Comparison of ENCODE assay signal across 1 cellular context in the genomic region with DNA sequence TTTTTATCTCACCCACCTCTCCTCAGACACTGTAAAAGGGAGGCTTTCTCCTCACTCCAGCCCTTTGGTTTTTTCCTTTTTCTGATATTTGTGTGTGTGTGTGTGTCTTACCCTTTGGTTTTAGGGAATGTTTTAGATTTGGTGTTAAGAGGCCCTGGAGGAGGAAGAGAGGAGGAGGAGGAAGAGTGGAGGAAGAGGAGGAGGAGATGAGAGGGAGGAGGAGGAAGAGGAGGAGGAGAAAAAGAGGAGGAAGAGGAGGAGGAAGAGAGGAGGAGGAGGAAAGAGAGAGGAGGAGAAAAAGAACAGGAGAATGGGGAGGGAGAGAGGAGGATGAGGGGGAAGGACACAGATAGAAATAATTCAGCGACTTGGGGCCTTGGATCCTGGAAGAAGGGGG.
TF ChIP-seq lines count a peak whose summit lies in the region.

No MANE protein-coding gene starts in this region.

TF ChIP-seq in WTC11, 78 proteins besides CTCF, POLR2A, EP300 and RAD21 (continued from another document):
- TF ChIP-seq, protein P1, sequence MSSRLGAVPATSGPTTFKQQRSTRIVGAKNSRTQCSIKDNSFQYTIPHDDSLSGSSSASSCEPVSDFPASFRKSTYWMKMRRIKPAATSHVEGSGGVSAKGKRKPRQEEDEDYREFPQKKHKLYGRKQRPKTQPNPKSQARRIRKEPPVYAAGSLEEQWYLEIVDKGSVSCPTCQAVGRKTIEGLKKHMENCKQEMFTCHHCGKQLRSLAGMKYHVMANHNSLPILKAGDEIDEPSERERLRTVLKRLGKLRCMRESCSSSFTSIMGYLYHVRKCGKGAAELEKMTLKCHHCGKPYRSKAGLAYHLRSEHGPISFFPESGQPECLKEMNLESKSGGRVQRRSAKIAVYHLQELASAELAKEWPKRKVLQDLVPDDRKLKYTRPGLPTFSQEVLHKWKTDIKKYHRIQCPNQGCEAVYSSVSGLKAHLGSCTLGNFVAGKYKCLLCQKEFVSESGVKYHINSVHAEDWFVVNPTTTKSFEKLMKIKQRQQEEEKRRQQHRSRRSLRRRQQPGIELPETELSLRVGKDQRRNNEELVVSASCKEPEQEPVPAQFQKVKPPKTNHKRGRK (CRISPR knock-in tag; IDR thresholded peaks at IDR 0.05; ENCODE audit: borderline replicate concordance) = no peak
- TF ChIP-seq ZNF121 (CRISPR knock-in tag; IDR thresholded peaks at IDR 0.05) = no peak
- TF ChIP-seq GTF2I (CRISPR knock-in tag; conservative IDR thresholded peaks at IDR 0.05) = no peak
